1 cellular context compared by ENCODE assay signal in the genomic region with DNA sequence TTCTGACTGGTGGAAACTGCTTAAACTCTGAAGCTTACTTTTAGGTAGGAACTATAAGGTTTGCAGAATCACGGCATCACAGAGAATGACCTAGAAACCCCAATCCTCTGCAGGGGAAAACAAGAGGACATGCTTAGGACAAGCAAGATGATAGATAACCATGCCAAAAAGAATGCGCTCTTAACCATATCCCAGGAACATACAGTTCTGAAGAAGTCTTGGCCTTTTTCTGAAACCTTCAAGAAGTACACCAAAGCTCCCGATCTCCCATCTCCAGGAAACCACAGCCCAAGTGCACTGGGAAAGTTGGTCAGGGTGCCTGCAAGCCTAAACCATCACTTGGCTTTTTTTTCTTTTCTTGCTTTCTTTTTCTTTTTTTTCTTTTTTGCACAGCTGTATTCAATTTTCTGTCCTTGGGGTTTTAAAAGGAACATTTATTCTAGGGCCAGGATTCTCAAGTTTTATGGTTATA.
TF ChIP-seq lines count a peak whose summit lies in the region.

No MANE protein-coding gene starts in this region.

TF ChIP-seq in WTC11, 78 proteins besides CTCF, POLR2A, EP300 and RAD21 (continued from another document):
- TF ChIP-seq, protein P1, sequence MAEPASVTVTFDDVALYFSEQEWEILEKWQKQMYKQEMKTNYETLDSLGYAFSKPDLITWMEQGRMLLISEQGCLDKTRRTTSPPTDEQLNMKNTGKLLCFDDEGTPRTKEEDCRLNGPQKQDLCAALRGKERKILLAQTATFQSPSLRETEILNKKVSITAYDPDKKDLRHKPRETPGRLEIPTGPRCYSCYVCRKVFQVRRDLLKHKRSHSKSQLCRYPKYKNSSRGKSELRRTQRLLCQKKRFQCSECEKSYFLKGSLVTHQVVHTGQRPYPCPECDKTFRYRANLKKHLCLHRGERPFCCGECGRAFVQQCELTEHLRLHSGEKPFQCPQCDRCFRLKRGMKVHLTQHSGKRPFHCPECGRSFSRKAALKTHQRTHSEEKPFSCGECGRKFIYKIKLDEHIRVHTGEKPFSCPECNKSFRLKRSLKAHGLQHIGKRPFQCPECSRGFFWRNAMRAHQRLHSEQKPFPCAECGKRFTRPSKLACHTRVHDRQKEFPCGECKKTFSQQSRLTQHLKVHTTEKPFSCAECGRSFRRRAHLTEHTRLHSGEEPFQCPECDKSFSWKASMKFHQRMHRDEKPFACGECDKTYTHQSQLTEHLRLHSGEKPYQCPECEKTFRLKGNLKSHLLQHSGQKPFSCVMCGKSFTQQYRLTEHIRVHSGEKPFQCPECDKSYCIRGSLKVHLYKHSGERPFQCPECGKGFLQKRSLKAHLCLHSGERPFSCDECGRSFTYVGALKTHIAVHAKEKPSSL (CRISPR knock-in tag; conservative IDR thresholded peaks at IDR 0.05): no peak
- TF ChIP-seq ZNF396 (CRISPR knock-in tag; IDR thresholded peaks at IDR 0.05; ENCODE audit: borderline replicate concordance): no peak
- TF ChIP-seq ELF4 (CRISPR knock-in tag; IDR thresholded peaks at IDR 0.05; ENCODE audit: low read depth): no peak
- TF ChIP-seq, protein P2, sequence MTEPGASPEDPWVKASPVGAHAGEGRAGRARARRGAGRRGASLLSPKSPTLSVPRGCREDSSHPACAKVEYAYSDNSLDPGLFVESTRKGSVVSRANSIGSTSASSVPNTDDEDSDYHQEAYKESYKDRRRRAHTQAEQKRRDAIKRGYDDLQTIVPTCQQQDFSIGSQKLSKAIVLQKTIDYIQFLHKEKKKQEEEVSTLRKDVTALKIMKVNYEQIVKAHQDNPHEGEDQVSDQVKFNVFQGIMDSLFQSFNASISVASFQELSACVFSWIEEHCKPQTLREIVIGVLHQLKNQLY (CRISPR knock-in tag; IDR thresholded peaks at IDR 0.05): no peak
- no peak for TF ChIP-seq EMX1 (CRISPR knock-in tag; IDR thresholded peaks at IDR 0.05)
- TF ChIP-seq TP53 (CRISPR knock-in tag; IDR thresholded peaks at IDR 0.05): no peak
- TF ChIP-seq, protein P3, sequence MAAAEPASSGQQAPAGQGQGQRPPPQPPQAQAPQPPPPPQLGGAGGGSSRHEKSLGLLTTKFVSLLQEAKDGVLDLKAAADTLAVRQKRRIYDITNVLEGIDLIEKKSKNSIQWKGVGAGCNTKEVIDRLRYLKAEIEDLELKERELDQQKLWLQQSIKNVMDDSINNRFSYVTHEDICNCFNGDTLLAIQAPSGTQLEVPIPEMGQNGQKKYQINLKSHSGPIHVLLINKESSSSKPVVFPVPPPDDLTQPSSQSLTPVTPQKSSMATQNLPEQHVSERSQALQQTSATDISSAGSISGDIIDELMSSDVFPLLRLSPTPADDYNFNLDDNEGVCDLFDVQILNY (CRISPR knock-in tag; IDR thresholded peaks at IDR 0.05): no peak
